In genomic region chr6:158773581-158774449, GRCh38 we compare ENCODE assay signal across 12 cellular contexts. TPM values are rescaled to one million over a fixed set of nuclear protein-coding genes. Genes with fewer than 3 reads are reported as not detected.
DNase-seq lines count a peak whose midpoint lies in the region; ATAC-seq and TF ChIP-seq lines count a peak whose summit lies in the region.
"Had no signal": no experiment of that assay in that cellular context is flagged by ENCODE, and none has a peak within 500 bp of the region (broad histone marks: within the 10 kb centered on the region; RNA-seq: fewer than 3 reads in every experiment).

No MANE protein-coding gene starts in this region.

- no peak for DNase-seq in CD4-positive, alpha-beta T cell
- no peak for DNase-seq in naive thymus-derived CD8-positive, alpha-beta T cell
- DNase-seq in CD1c-positive myeloid dendritic cell (ENCODE audit: extremely low spot score) (no peak), GOT3 (lab: John Stamatoyannopoulos, UW) (no peak), testis (no peak), iPS-NIHi7 (ENCODE audit: extremely low spot score) (no peak)
- DNase-seq: DMS153, islet precursor cell, NCI-H1930 had no signal

- H3K27ac Mint-ChIP-seq in CD4-positive, alpha-beta T cell: peak overlapping the region; percentile 74
- peak overlapping the region; percentile 37 to 95 (median 84) for H3K27ac Mint-ChIP-seq in naive thymus-derived CD8-positive, alpha-beta T cell

- ATAC-seq in CD4-positive, alpha-beta T cell (ENCODE audit: poor library complexity): no peak
- ATAC-seq in naive thymus-derived CD8-positive, alpha-beta T cell: no peak

- H3K27me3 Mint-ChIP-seq in CD4-positive, alpha-beta T cell: no peaks in the 10 kb centered on the region
- H3K27me3 Mint-ChIP-seq in naive thymus-derived CD8-positive, alpha-beta T cell: no peaks in the 10 kb centered on the region

- H3K9me3 Mint-ChIP-seq in CD4-positive, alpha-beta T cell: no peaks in the 10 kb centered on the region
- no peaks in the 10 kb centered on the region for H3K9me3 Mint-ChIP-seq in naive thymus-derived CD8-positive, alpha-beta T cell

- no peak for TF ChIP-seq POLR2A in testis (IDR thresholded peaks at IDR 0.05)

- POLR2A ChIA-PET in CD4-positive, alpha-beta T cell (lab: Charles Lee): no interaction called here
- POLR2A ChIA-PET in naive thymus-derived CD8-positive, alpha-beta T cell (lab: Charles Lee): interaction anchor here (1.4 kb wide), 1 partner anchor 96 kb away, joined by 3 read pairs; no protein-coding TSS in a partner anchor

- 87% methylated on average over 21 of the region's 21 CpGs for WGBS in HUES64
- 55 to 69% methylated on average over 16 to 21 of the region's 21 CpGs for WGBS in testis, 2 donors

- H3K27me3 ChIP-seq in CD4-positive, alpha-beta T cell (ENCODE audit: control insufficient read depth, insufficient read depth, low read length): no peaks in the 10 kb centered on the region
- no peaks in the 10 kb centered on the region for H3K27me3 ChIP-seq in HUES64 (ENCODE audit: insufficient read depth, low read length)
- no peaks in the 10 kb centered on the region for H3K27me3 ChIP-seq in testis
- H3K27me3 ChIP-seq: right atrium auricular region had no signal

- H3K4me1 ChIP-seq in HUES64 (ENCODE audit: insufficient read depth, low read length): no peaks in the 10 kb centered on the region
- peaks cover 8% of the 10 kb centered on the region for H3K4me1 ChIP-seq in testis

- H3K9me3 ChIP-seq in CD4-positive, alpha-beta T cell (ENCODE audit: control insufficient read depth, low read length): no peaks in the 10 kb centered on the region
- H3K9me3 ChIP-seq in HUES64 (ENCODE audit: insufficient read depth, low read depth, low read length): no peaks in the 10 kb centered on the region
- H3K9me3 ChIP-seq in testis: no peaks in the 10 kb centered on the region
- H3K9me3 ChIP-seq: right atrium auricular region had no signal

- peaks cover 100% of the 10 kb centered on the region for H3K36me3 Mint-ChIP-seq in CD4-positive, alpha-beta T cell (ENCODE audit: low read depth)
- peaks cover 7 to 99% (median 32%) of the 10 kb centered on the region in 3 donors for H3K36me3 Mint-ChIP-seq in naive thymus-derived CD8-positive, alpha-beta T cell

- CTCF ChIA-PET in CD4-positive, alpha-beta T cell (lab: Charles Lee): no interaction called here

- H3K4me3 Mint-ChIP-seq in CD4-positive, alpha-beta T cell: peak overlapping the region; percentile 46
- H3K4me3 Mint-ChIP-seq in naive thymus-derived CD8-positive, alpha-beta T cell: peak overlapping the region in 4 of 10 donors; percentile 18 to 60 (median 26)

- H3K4me1 Mint-ChIP-seq in CD4-positive, alpha-beta T cell (ENCODE audit: low read depth): peaks cover 75% of the 10 kb centered on the region
- H3K4me1 Mint-ChIP-seq in naive thymus-derived CD8-positive, alpha-beta T cell: peaks cover 39 to 54% (median 50%) of the 10 kb centered on the region in 4 donors

- peak overlapping the region; percentile 5; the same call in 1 of the 2 replicates for H3K9ac ChIP-seq in HUES64 (ENCODE audit: low read depth, low read length)

- H3K27ac ChIP-seq in CD4-positive, alpha-beta T cell (ENCODE audit: low read depth, low read length): no peak overlapping the region
- peak overlapping the region; percentile 39 for H3K27ac ChIP-seq in HUES64 (ENCODE audit: low read depth, low read length)
- H3K27ac ChIP-seq in cingulate gyrus (ENCODE audit: low read depth, low read length): peak overlapping the region; percentile 32
- peak overlapping the region in 1 of 2 donors; percentile 38 for H3K27ac ChIP-seq in testis

- H3K36me3 ChIP-seq in HUES64 (ENCODE audit: insufficient read depth, low read length) (peaks cover 100% of the 10 kb centered on the region), testis (ENCODE audit: low read depth, missing control alignments) (no peaks in the 10 kb centered on the region)

- no peak for TF ChIP-seq CTCF in CD4-positive, alpha-beta T cell (IDR thresholded peaks at IDR 0.05)
- TF ChIP-seq CTCF in testis (IDR thresholded peaks at IDR 0.05): no peak

- intact Hi-C loops in CD4-positive, alpha-beta T cell (cut with DNase I, micrococcal nuclease): loop anchor here in 1 of 2 experiments (10.0 kb wide), 1 partner anchor 59 kb away; no protein-coding TSS in a partner anchor
- intact Hi-C loops in testis (cut with DNase I; ENCODE audit: low total_unique reads): no loop called here

- H3K4me3 ChIP-seq in HUES64 (ENCODE audit: low read length) (no peak overlapping the region), testis (no peak overlapping the region)
- H3K4me3 ChIP-seq: right atrium auricular region had no signal

RNA-seq across cellular contexts. Expression of gene EZR, which starts 45.4 kb away (rescaled TPM):
- 100 to 1,000 TPM; 434 to 449 TPM for total RNA-seq in CD4-positive, alpha-beta T cell
- 158 TPM for polyA plus RNA-seq in HUES64 (2013, experiment 1 of 2)
- 143 TPM for polyA plus RNA-seq in HUES64 (2013, experiment 2 of 2)
- 100 to 1,000 TPM; 202 to 212 TPM for total RNA-seq in naive thymus-derived CD8-positive, alpha-beta T cell
- polyA plus RNA-seq in naive thymus-derived CD8-positive, alpha-beta T cell: 100 to 1,000 TPM; 127 to 168 (median 143) TPM
- total RNA-seq in testis: 100 to 1,000 TPM; 164 to 199 TPM
- polyA plus RNA-seq in testis (ENCODE audit: insufficient read depth, low read depth, low replicate concordance): 129 TPM
